ENCODE assay signal across 8 cellular contexts in the genomic region with DNA sequence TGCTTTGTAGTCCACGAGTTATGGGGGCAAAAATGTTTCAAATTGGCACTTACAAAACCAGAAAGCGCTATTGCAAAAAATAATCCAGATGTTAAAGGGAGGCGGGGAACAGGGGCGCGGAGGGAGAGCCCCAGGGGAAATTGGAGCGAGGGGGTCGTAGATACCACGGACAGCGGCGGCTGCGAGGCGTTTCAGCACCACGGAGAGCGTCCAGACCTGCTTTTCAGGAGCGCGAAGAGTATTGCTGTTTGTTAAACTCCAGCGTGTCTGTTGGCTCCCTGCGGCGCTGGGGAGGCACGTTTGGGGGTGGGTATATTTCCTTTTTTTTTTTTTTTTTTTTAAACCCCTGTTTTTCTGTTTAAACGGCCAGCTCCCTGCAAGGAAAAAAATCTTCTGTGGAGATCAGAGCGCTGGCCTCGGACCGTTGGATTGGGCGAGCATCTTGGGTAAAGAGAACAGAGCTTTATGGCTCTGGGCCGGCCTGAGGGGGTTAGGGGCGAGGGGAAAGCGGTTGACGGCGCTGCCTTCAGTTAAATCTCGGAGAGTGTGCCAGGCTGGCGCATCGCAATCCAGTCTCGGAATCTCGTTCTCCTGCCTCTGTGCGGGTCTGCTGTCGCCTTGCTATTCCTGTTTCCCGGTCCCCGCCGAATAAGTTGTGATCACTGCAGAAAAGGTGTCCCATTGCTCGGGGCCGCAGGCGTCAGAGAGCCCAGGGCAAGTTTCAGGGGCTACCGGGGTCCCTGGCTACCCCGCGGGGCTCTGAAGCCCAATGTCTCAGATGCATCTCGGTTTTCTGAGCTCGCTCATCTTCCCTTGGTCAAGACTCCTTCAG. TPM values are rescaled to one million over a fixed set of nuclear protein-coding genes. Genes with fewer than 3 reads are reported as not detected.
DNase-seq lines count a peak whose midpoint lies in the region; ATAC-seq, FAIRE-seq and TF ChIP-seq lines count a peak whose summit lies in the region.

TSS of gene GLRA1 (minus strand) at position 288 of the 832 bp plus-strand sequence. CDS start 302 bp downstream, outside the sequence.

- TF ChIP-seq CTCF in GM13977 (IDR thresholded peaks at IDR 0.05; ENCODE audit: extremely low read depth, insufficient read depth, missing control alignments), result no peak

- DNase-seq in GM13977 (ENCODE audit: low spot score) (peak; percentile 41), NCI-H460 (ENCODE audit: extremely low read depth, low read depth) (peak; percentile 42), activated T-helper 1 cell treated with Interleukin-2 at 50 U/mL for 16 hours (ENCODE audit: low read depth) (peak; percentile 11), frontal cortex (ENCODE audit: low spot score in 2 of 2) (peak; percentile 12 to 33), posterior cingulate gyrus (peak in 9 of 10 donors; percentile 12 to 84 (median 37)), OCI-M2 (lab: John Stamatoyannopoulos, UW; ENCODE audit: unreplicated experiment) (no peak)

- intact Hi-C loops in posterior cingulate gyrus (cut with DNase I), result no loop called here

- FAIRE-seq in frontal cortex (lab: Jason Lieb, UNC), result no peak

- in situ Hi-C loops in GM13977 (cut with MboI; ENCODE audit: low pct_unique_long_range_greater_than_20kb, low sequenced_read_pairs, unreplicated experiment), result no loop called here

- ATAC-seq in HG03565 (IDR thresholded peaks at IDR 0.05; ENCODE audit: unreplicated experiment), result no peak
- no peak for ATAC-seq in HG02759 (IDR thresholded peaks at IDR 0.05; ENCODE audit: unreplicated experiment)

RNA-seq across cellular contexts. Expression of gene GLRA1, which starts in this region (rescaled TPM):
- total RNA-seq in NCI-H460 (2014; rRNA removed; shearing (Covaris generic)), result not detected in 2 replicates
- polyA plus RNA-seq in NCI-H460 (2014; cell fraction: nucleus; rRNA removed), result not detected in 2 replicates
- under 0.01 TPM for total RNA-seq in frontal cortex

Comparison
In these comparisons a context has a peak if more than half of its experiments do, and no peak if none do; other contexts are left out.
1. Peak in DNase-seq in NCI-H460; RNA of the gene not detected or under 1 TPM.
2. Peak in DNase-seq in frontal cortex; RNA of the gene not detected or under 1 TPM.